In the genomic region with DNA sequence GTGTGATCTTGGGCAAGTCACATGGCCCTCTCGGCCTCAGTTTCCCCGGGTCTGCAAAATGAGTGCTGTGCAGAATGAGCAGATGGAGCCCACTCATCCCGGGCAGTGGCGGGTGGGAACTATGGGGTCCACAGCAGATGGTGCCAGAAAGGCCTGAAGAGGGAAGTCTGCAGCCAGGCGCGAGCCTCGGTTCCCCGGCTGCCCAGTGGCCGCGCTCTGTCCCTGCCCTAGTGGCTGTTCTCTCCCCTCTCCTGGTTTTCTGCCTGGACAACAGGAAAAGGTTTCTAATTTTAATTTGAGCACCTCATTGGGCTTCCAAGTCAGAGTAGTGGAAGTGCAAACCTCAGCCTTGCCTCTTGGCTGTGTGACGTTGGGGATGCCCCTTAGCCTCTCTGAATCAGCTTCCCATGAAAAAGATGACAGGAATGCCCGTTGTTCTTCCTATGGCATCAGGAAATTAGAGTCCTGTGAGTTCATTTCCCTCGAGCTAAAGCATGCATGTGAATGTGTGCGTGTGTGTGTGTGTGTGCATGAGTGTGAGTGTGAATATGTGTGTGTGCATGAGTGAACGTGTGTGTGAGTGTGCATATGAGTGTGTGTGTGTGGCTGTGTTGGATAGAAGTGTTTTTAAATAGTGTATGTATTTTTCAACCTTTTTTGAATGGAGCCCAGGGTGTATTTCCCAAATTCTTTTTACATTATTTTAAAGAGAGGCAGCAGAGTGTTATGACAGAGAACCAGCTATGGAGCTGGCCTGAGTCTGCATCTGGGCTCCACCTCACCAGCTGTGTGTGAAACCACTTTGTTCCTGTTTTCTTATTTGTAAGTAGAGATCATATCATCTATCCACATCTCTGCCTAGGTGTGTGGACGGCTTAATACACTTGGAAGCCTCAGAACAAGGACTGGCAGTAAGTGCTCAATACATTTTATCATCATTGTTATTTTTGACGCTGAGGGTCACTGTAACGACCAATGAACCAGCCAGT, we compare ENCODE assay signal across 2 cellular contexts.
TF ChIP-seq lines count a peak whose summit lies in the region.

No MANE protein-coding gene starts in this region.

TF ChIP-seq in GM12878, 131 proteins besides CTCF, POLR2A, EP300 and RAD21:
- TF ChIP-seq ASH2L (IDR thresholded peaks at IDR 0.05; ENCODE audit: borderline replicate concordance, low read depth): no peak
- TF ChIP-seq, protein P1, sequence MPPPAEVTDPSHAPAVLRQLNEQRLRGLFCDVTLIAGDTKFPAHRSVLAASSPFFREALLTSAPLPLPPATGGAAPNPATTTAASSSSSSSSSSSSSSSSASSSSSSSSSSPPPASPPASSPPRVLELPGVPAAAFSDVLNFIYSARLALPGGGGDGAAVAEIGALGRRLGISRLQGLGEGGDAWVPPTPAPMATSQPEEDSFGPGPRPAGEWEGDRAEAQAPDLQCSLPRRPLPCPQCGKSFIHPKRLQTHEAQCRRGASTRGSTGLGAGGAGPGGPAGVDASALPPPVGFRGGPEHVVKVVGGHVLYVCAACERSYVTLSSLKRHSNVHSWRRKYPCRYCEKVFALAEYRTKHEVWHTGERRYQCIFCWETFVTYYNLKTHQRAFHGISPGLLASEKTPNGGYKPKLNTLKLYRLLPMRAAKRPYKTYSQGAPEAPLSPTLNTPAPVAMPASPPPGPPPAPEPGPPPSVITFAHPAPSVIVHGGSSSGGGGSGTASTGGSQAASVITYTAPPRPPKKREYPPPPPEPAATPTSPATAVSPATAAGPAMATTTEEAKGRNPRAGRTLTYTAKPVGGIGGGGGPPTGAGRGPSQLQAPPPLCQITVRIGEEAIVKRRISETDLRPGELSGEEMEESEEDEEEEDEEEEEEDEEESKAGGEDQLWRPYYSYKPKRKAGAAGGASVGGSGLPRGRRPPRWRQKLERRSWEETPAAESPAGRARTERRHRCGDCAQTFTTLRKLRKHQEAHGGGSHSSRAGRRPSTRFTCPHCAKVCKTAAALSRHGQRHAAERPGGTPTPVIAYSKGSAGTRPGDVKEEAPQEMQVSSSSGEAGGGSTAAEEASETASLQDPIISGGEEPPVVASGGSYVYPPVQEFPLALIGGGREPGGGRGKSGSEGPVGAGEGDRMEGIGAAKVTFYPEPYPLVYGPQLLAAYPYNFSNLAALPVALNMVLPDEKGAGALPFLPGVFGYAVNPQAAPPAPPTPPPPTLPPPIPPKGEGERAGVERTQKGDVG (CRISPR knock-in tag; IDR thresholded peaks at IDR 0.05): no peak
- TF ChIP-seq, protein P2, sequence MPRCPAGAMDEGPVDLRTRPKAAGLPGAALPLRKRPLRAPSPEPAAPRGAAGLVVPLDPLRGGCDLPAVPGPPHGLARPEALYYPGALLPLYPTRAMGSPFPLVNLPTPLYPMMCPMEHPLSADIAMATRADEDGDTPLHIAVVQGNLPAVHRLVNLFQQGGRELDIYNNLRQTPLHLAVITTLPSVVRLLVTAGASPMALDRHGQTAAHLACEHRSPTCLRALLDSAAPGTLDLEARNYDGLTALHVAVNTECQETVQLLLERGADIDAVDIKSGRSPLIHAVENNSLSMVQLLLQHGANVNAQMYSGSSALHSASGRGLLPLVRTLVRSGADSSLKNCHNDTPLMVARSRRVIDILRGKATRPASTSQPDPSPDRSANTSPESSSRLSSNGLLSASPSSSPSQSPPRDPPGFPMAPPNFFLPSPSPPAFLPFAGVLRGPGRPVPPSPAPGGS (IDR thresholded peaks at IDR 0.05; ENCODE audit: borderline replicate concordance, insufficient read depth, low read depth, low read length, poor library complexity, severe bottlenecking): peak; percentile 81
TF ChIP-seq in GM12878: peak in this region for 1.

TF ChIP-seq in neural cell, 6 proteins besides CTCF, POLR2A, EP300 and RAD21:
- TF ChIP-seq POLR2AphosphoS5 (IDR thresholded peaks at IDR 0.05): no peak
- TF ChIP-seq SMC3 (conservative IDR thresholded peaks at IDR 0.05; ENCODE audit: poor library complexity): no peak
